Comparison of ENCODE assay signal across 1 cellular context in the genomic region with DNA sequence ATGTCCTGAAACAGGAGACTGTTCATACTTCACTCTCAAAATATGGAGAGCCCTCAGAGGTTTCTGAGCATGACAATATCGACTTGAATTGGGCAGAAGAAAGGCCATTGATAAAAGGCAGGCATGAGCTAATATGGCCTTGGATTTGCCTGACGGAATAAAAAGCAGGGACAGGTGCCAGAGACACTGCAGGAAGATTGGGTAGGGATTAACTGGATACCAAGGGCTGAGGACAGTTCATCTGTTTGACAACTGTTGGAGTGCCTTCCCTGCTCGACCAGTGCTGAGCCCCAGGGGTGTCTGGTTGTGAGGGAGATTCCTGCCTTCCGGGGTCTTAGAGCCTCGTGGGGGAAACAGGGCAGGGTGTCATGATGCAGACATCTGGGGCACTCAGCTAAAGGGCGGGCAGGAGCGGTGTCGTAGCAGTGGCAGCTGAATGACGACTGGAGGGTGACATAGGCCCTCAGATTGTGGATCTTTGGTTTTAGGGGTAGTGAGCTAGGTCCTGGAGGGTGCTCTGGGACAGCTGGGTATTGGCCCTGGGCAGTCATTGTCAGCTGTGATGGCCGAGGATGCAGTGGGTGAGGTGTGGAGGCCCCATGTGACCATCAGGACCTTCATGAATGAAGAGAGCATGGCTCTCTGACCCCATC.
TF ChIP-seq lines count a peak whose summit lies in the region.

No MANE protein-coding gene starts in this region.

TF ChIP-seq in WTC11, 78 proteins besides CTCF, POLR2A, EP300 and RAD21 (continued from another document):
- no peak for TF ChIP-seq ZNF425 (CRISPR knock-in tag; conservative IDR thresholded peaks at IDR 0.05)
- TF ChIP-seq SMAD3 (CRISPR knock-in tag; IDR thresholded peaks at IDR 0.05; ENCODE audit: borderline replicate concordance) = no peak
- no peak for TF ChIP-seq GABPB1 (CRISPR knock-in tag; IDR thresholded peaks at IDR 0.05)
- TF ChIP-seq, protein P1, sequence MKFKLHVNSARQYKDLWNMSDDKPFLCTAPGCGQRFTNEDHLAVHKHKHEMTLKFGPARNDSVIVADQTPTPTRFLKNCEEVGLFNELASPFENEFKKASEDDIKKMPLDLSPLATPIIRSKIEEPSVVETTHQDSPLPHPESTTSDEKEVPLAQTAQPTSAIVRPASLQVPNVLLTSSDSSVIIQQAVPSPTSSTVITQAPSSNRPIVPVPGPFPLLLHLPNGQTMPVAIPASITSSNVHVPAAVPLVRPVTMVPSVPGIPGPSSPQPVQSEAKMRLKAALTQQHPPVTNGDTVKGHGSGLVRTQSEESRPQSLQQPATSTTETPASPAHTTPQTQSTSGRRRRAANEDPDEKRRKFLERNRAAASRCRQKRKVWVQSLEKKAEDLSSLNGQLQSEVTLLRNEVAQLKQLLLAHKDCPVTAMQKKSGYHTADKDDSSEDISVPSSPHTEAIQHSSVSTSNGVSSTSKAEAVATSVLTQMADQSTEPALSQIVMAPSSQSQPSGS (CRISPR knock-in tag; IDR thresholded peaks at IDR 0.05; ENCODE audit: borderline replicate concordance, low read depth) = no peak
- TF ChIP-seq CREM (CRISPR knock-in tag; IDR thresholded peaks at IDR 0.05) = no peak
- no peak for TF ChIP-seq ATF1 (CRISPR knock-in tag; IDR thresholded peaks at IDR 0.05)
- TF ChIP-seq FOXP1 (CRISPR knock-in tag; IDR thresholded peaks at IDR 0.05; ENCODE audit: borderline replicate concordance) = no peak
- no peak for TF ChIP-seq ZNF671 (CRISPR knock-in tag; IDR thresholded peaks at IDR 0.05)
- TF ChIP-seq, protein P2, sequence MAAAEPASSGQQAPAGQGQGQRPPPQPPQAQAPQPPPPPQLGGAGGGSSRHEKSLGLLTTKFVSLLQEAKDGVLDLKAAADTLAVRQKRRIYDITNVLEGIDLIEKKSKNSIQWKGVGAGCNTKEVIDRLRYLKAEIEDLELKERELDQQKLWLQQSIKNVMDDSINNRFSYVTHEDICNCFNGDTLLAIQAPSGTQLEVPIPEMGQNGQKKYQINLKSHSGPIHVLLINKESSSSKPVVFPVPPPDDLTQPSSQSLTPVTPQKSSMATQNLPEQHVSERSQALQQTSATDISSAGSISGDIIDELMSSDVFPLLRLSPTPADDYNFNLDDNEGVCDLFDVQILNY (CRISPR knock-in tag; IDR thresholded peaks at IDR 0.05) = no peak
